13 cellular contexts compared by ENCODE assay signal in genomic region chr19:55152017-55152416, GRCh38. TPM values are rescaled to one million over a fixed set of nuclear protein-coding genes. Genes with fewer than 3 reads are reported as not detected.
A peak's percentile ranks its signal among the peaks of the same experiment; 100 is the strongest.
DNase-seq lines count a peak whose midpoint lies in the region; ATAC-seq and TF ChIP-seq lines count a peak whose summit lies in the region.
"Had no signal": no experiment of that assay in that cellular context is flagged by ENCODE, and none has a peak within 500 bp of the region (broad histone marks: within the 10 kb centered on the region; RNA-seq: fewer than 3 reads in every experiment).

No MANE protein-coding gene starts in this region.

- H3K4me1 Mint-ChIP-seq in activated CD4-positive, alpha-beta T cell treated with anti-CD3 and anti-CD28 coated beads, Interleukin-2, amount 10 ng/mL, durations not matched to agents 24 days and 14 days, result peaks cover 16% of the 10 kb centered on the region
- H3K4me1 Mint-ChIP-seq in natural killer cell treated with Interleukin-12 subunit alpha and Interleukin-12 subunit beta and Interleukin-15 and Interleukin-18, amount 100 ng/mL, for 72 hours (ENCODE audit: low read depth in 2 of 2), result peaks cover 21 to 27% of the 10 kb centered on the region in 2 donors

- H3K9me3 ChIP-seq in SU-DHL-6 (ENCODE audit: insufficient read depth, low read length), result no peaks in the 10 kb centered on the region
- H3K9me3 ChIP-seq: Peyer's patch had no signal

- H3K79me2 ChIP-seq in SU-DHL-6 (ENCODE audit: insufficient read depth, low read length), result no peaks in the 10 kb centered on the region

- H3K27me3 ChIP-seq in SU-DHL-6 (ENCODE audit: low read length), result no peaks in the 10 kb centered on the region

- H3K4me3 Mint-ChIP-seq in activated CD4-positive, alpha-beta T cell treated with anti-CD3 and anti-CD28 coated beads, Interleukin-2, amount 10 ng/mL, durations not matched to agents 24 days and 14 days, result no peak overlapping the region
- peak overlapping the region; percentile 30 for H3K4me3 Mint-ChIP-seq in natural killer cell treated with Interleukin-12 subunit alpha and Interleukin-12 subunit beta and Interleukin-15 and Interleukin-18, amount 100 ng/mL, for 72 hours

- no peaks in the 10 kb centered on the region for H3K36me3 ChIP-seq in SU-DHL-6 (ENCODE audit: low read length)
- H3K36me3 ChIP-seq: Peyer's patch had no signal

- peak overlapping the region; percentile 84 for H2AFZ ChIP-seq in SU-DHL-6 (ENCODE audit: low read depth, low read length, severe bottlenecking)

- peaks cover 4% of the 10 kb centered on the region; the same call in 1 of the 2 replicates for H3F3A ChIP-seq in SU-DHL-6 (ENCODE audit: insufficient read depth)

- no peak for ATAC-seq in natural killer cell treated with Interleukin-12 subunit alpha and Interleukin-12 subunit beta and Interleukin-15 and Interleukin-18, amount 100 ng/mL, for 72 hours
- ATAC-seq in GM21786 (IDR thresholded peaks at IDR 0.05; ENCODE audit: unreplicated experiment), result no peak

- intact Hi-C loops in activated CD4-positive, alpha-beta T cell treated with anti-CD3 and anti-CD28 coated beads, Interleukin-2, amount 10 ng/mL, durations not matched to agents 24 days and 14 days (cut with micrococcal nuclease), result no loop called here

- peaks cover 11% of the 10 kb centered on the region for H3K9me3 Mint-ChIP-seq in activated CD4-positive, alpha-beta T cell treated with anti-CD3 and anti-CD28 coated beads, Interleukin-2, amount 10 ng/mL, durations not matched to agents 24 days and 14 days
- H3K9me3 Mint-ChIP-seq in natural killer cell treated with Interleukin-12 subunit alpha and Interleukin-12 subunit beta and Interleukin-15 and Interleukin-18, amount 100 ng/mL, for 72 hours, result peaks cover 6% of the 10 kb centered on the region

- H3K27ac Mint-ChIP-seq in activated CD4-positive, alpha-beta T cell treated with anti-CD3 and anti-CD28 coated beads, Interleukin-2, amount 10 ng/mL, durations not matched to agents 24 days and 14 days, result peak overlapping the region; percentile 73
- peak overlapping the region; percentile 63 to 79 for H3K27ac Mint-ChIP-seq in natural killer cell treated with Interleukin-12 subunit alpha and Interleukin-12 subunit beta and Interleukin-15 and Interleukin-18, amount 100 ng/mL, for 72 hours

- H3K27ac ChIP-seq in SU-DHL-6 (ENCODE audit: low read depth, low read length), result peak overlapping the region; percentile 13; the same call in 1 of the 2 replicates
- H3K27ac ChIP-seq: Peyer's patch had no signal

- H3K27me3 Mint-ChIP-seq in activated CD4-positive, alpha-beta T cell treated with anti-CD3 and anti-CD28 coated beads, Interleukin-2, amount 10 ng/mL, durations not matched to agents 24 days and 14 days, result peaks cover 28% of the 10 kb centered on the region
- H3K27me3 Mint-ChIP-seq in natural killer cell treated with Interleukin-12 subunit alpha and Interleukin-12 subunit beta and Interleukin-15 and Interleukin-18, amount 100 ng/mL, for 72 hours, result peaks cover 23 to 43% of the 10 kb centered on the region in 2 donors

- H4K20me1 ChIP-seq in SU-DHL-6 (ENCODE audit: low read depth, low read length), result no peaks in the 10 kb centered on the region

- TF ChIP-seq CTCF in SU-DHL-6 (IDR thresholded peaks at IDR 0.05; ENCODE audit: insufficient read depth, low read length, poor library complexity, severe bottlenecking), result no peak

- no peak for DNase-seq in activated CD4-positive, alpha-beta T cell treated with anti-CD3 and anti-CD28 coated beads, Interleukin-2, amount 10 ng/mL, durations not matched to agents 24 days and 14 days
- no peak for DNase-seq in activated CD4-positive, alpha-beta T cell treated with anti-CD3 and anti-CD28 coated beads, Interleukin-2, amount 50 U/mL, for 1 hour
- DNase-seq in HCEC 1CT, result peak; percentile 44
- DNase-seq in natural killer cell treated with Interleukin-12 subunit alpha and Interleukin-12 subunit beta and Interleukin-15 and Interleukin-18, amount 100 ng/mL, for 72 hours (ENCODE audit: low spot score), result no peak
- DNase-seq in stimulated activated CD4-positive, alpha-beta T cell treated with anti-CD3 and anti-CD28 coated beads, Interleukin-15, amount 100 ng/mL, for 24 hours, result no peak
- DNase-seq in NCI-H510A (lab: John Stamatoyannopoulos, UW), result no peak
- DNase-seq: activated CD4-positive, CD25-positive, alpha-beta regulatory T cell treated with anti-CD3 and anti-CD28 coated beads, Interleukin-2, amount 50 U/mL, for 72 hours; Peyer's patch; small intestine had no signal

- H3K9me2 ChIP-seq in SU-DHL-6 (replicated peaks; ENCODE audit: insufficient read depth, low read length), result no peaks in the 10 kb centered on the region

- no peak overlapping the region for H3K9ac ChIP-seq in SU-DHL-6 (ENCODE audit: low read length)

- no peak overlapping the region for H3K4me2 ChIP-seq in SU-DHL-6 (ENCODE audit: low read depth, low read length, poor library complexity, severe bottlenecking)

- no peak overlapping the region for H3K4me3 ChIP-seq in SU-DHL-6 (ENCODE audit: insufficient read depth, low read length, poor library complexity, severe bottlenecking)
- H3K4me3 ChIP-seq: Peyer's patch had no signal

- H3K36me3 Mint-ChIP-seq in activated CD4-positive, alpha-beta T cell treated with anti-CD3 and anti-CD28 coated beads, Interleukin-2, amount 10 ng/mL, durations not matched to agents 24 days and 14 days (ENCODE audit: low read depth), result peaks cover 4% of the 10 kb centered on the region
- H3K36me3 Mint-ChIP-seq in natural killer cell treated with Interleukin-12 subunit alpha and Interleukin-12 subunit beta and Interleukin-15 and Interleukin-18, amount 100 ng/mL, for 72 hours, result no peaks in the 10 kb centered on the region

RNA-seq across cellular contexts. Expression of gene TNNT1, which starts 3.0 kb away (rescaled TPM):
- total RNA-seq in activated CD4-positive, alpha-beta T cell treated with anti-CD3 and anti-CD28 coated beads, Interleukin-2, amount 10 ng/mL, durations not matched to agents 24 days and 14 days, result 0.36 and 0.51 TPM in 2 replicates
- total RNA-seq in natural killer cell treated with Interleukin-12 subunit alpha and Interleukin-12 subunit beta and Interleukin-15 and Interleukin-18, amount 100 ng/mL, for 72 hours, result not detected
- total RNA-seq: Peyer's patch had no signal

RNA-seq across cellular contexts. Expression of gene TNNI3, which starts 5.5 kb away (rescaled TPM):
- not detected in 2 replicates for total RNA-seq in activated CD4-positive, alpha-beta T cell treated with anti-CD3 and anti-CD28 coated beads, Interleukin-2, amount 10 ng/mL, durations not matched to agents 24 days and 14 days
- total RNA-seq in natural killer cell treated with Interleukin-12 subunit alpha and Interleukin-12 subunit beta and Interleukin-15 and Interleukin-18, amount 100 ng/mL, for 72 hours, result not detected
- total RNA-seq: astrocyte, endothelial cell of umbilical vein, Peyer's patch had no signal

RNA-seq across cellular contexts. Expression of gene DNAAF3, which starts 14.4 kb away (rescaled TPM):
- total RNA-seq in activated CD4-positive, alpha-beta T cell treated with anti-CD3 and anti-CD28 coated beads, Interleukin-2, amount 10 ng/mL, durations not matched to agents 24 days and 14 days, result not detected in 2 replicates
- total RNA-seq in natural killer cell treated with Interleukin-12 subunit alpha and Interleukin-12 subunit beta and Interleukin-15 and Interleukin-18, amount 100 ng/mL, for 72 hours, result not detected

RNA-seq across cellular contexts. Expression of gene SYT5, which starts 28.1 kb away (rescaled TPM):
- total RNA-seq in activated CD4-positive, alpha-beta T cell treated with anti-CD3 and anti-CD28 coated beads, Interleukin-2, amount 10 ng/mL, durations not matched to agents 24 days and 14 days, result not detected in 2 replicates
- total RNA-seq in natural killer cell treated with Interleukin-12 subunit alpha and Interleukin-12 subunit beta and Interleukin-15 and Interleukin-18, amount 100 ng/mL, for 72 hours, result not detected

RNA-seq across cellular contexts. Expression of gene PPP1R12C, which starts 34.6 kb away (rescaled TPM):
- 103 and 104 TPM in 2 replicates for total RNA-seq in activated CD4-positive, alpha-beta T cell treated with anti-CD3 and anti-CD28 coated beads, Interleukin-2, amount 10 ng/mL, durations not matched to agents 24 days and 14 days
- 100 to 1,000 TPM; 157 to 251 TPM for total RNA-seq in natural killer cell treated with Interleukin-12 subunit alpha and Interleukin-12 subunit beta and Interleukin-15 and Interleukin-18, amount 100 ng/mL, for 72 hours
